Comparison of ENCODE assay signal across 14 cellular contexts in genomic region chr17:77996256-77996655, GRCh38. TPM values are rescaled to one million over a fixed set of nuclear protein-coding genes. Genes with fewer than 3 reads are reported as not detected.
DNase-seq lines count a peak whose midpoint lies in the region; ATAC-seq and TF ChIP-seq lines count a peak whose summit lies in the region.
"Had no signal": no experiment of that assay in that cellular context is flagged by ENCODE, and none has a peak within 500 bp of the region (broad histone marks: within the 10 kb centered on the region; RNA-seq: fewer than 3 reads in every experiment).

No MANE protein-coding gene starts in this region.

- H3K4me1 ChIP-seq in heart right ventricle: peaks cover 8 to 69% (median 47%) of the 10 kb centered on the region in 9 donors
- H3K4me1 ChIP-seq in ascending aorta: peaks cover 0 to 38% of the 10 kb centered on the region in 2 donors
- H3K4me1 ChIP-seq in iPS-20b (ENCODE audit: insufficient read depth, low read length): peaks cover 14% of the 10 kb centered on the region
- H3K4me1 ChIP-seq: A549 had no signal

- intact Hi-C loops in heart right ventricle (cut with DNase I): loop anchor here in 4 of 10 donors (5.0 kb wide), 2 partner anchors 34 to 39 kb away; partner anchors contain the start of gene TNRC6C (in 1 of the 4)
- intact Hi-C loops in Right ventricle myocardium inferior (cut with DNase I): no loop called here
- intact Hi-C loops in ascending aorta (cut with DNase I): loop anchor here (5.0 kb wide), 1 partner anchor 39 kb away; the partner anchor contains the start of gene TNRC6C

- H3K9me3 ChIP-seq in heart right ventricle (no peaks in the 10 kb centered on the region), ascending aorta (no peaks in the 10 kb centered on the region), iPS-20b (ENCODE audit: insufficient read depth, low read depth, low read length) (no peaks in the 10 kb centered on the region)
- H3K9me3 ChIP-seq: A549 had no signal

- H3K27ac ChIP-seq in heart right ventricle (peak overlapping the region in 9 of 10 donors; percentile 15 to 68 (median 52)), ascending aorta (peak overlapping the region; percentile 2 to 45), iPS-20b (ENCODE audit: low read length) (no peak overlapping the region)
- H3K27ac ChIP-seq: A549, RWPE1 had no signal

- H3K27me3 ChIP-seq in heart right ventricle (no peaks in the 10 kb centered on the region), ascending aorta (no peaks in the 10 kb centered on the region), iPS-20b (ENCODE audit: insufficient read depth, low read length) (no peaks in the 10 kb centered on the region)

- ATAC-seq in heart right ventricle (no peak), Right ventricle myocardium inferior (no peak)
- ATAC-seq: A549 had no signal

- WGBS in heart right ventricle, 2 donors: 59 to 72% methylated on average over 3 of the region's 3 CpGs

- H3K36me3 ChIP-seq in heart right ventricle (no peaks in the 10 kb centered on the region), ascending aorta (no peaks in the 10 kb centered on the region), iPS-20b (ENCODE audit: insufficient read depth, low read depth, low read length) (no peaks in the 10 kb centered on the region)

- H3K4me3 ChIP-seq in heart right ventricle (no peak overlapping the region), ascending aorta (no peak overlapping the region), iPS-20b (ENCODE audit: low read length) (no peak overlapping the region)
- H3K4me3 ChIP-seq: A549 had no signal

- no peak for DNase-seq in heart right ventricle
- no peak for DNase-seq in Right ventricle myocardium inferior (ENCODE audit: missing footprints)
- no peak for DNase-seq in ascending aorta (ENCODE audit: low spot score in 2 of 2)
- DNase-seq in NCI-H2227 treated with DMSO at 0.1 percent for 48 hours (lab: John Stamatoyannopoulos, UW): no peak
- no peak for DNase-seq in DMS153 treated with DMSO at 0.1 percent for 48 hours (lab: John Stamatoyannopoulos, UW; ENCODE audit: unreplicated experiment)
- no peak for DNase-seq in DMS79 treated with DMSO at 0.1 percent for 48 hours (lab: John Stamatoyannopoulos, UW)
- DNase-seq: KG1; NCI-H1092; NCI-H1694; NCI-H69; NK-92 treated with Interleukin-12 subunit alpha and Interleukin-12 subunit beta, amount 100 ng/mL, for 24 hours had no signal

- 0 out of 2 replicates have a peak overlapping the region, but pooled peaks have one; percentile 16 for H3K9ac ChIP-seq in iPS-20b (ENCODE audit: low read depth, low read length)

- TF ChIP-seq CTCF in heart right ventricle (IDR thresholded peaks at IDR 0.05) (no peak), ascending aorta (IDR thresholded peaks at IDR 0.05) (no peak)

RNA-seq across cellular contexts. Expression of gene TNRC6C, which starts 37.8 kb away (rescaled TPM):
- total RNA-seq in heart right ventricle (10 to 100 TPM; 17.1 to 31.4 (median 25.9) TPM), Right ventricle myocardium inferior (21.0 TPM), ascending aorta (25.8 TPM)
- polyA plus RNA-seq in heart right ventricle: 10 to 100 TPM in 1 of 2 donors, 1 to 10 TPM in 1; 2.2 to 16.1 TPM
